Comparison of ENCODE assay signal across 17 cellular contexts in genomic region chr7:3232228-3232627, GRCh38.
DNase-seq lines count a peak whose midpoint lies in the region; ATAC-seq and TF ChIP-seq lines count a peak whose summit lies in the region.
"Had no signal": no experiment of that assay in that cellular context is flagged by ENCODE, and none has a peak within 500 bp of the region (broad histone marks: within the 10 kb centered on the region; RNA-seq: fewer than 3 reads in every experiment).

No MANE protein-coding gene starts in this region.

- H3K27me3 ChIP-seq in tibial artery: no peaks in the 10 kb centered on the region

- no peak for ATAC-seq in HG02885 (IDR thresholded peaks at IDR 0.05; ENCODE audit: poor library complexity, unreplicated experiment)
- no peak for ATAC-seq in GM21528 (IDR thresholded peaks at IDR 0.05; ENCODE audit: low FRiP score, unreplicated experiment)
- ATAC-seq in GM19463 (IDR thresholded peaks at IDR 0.05; ENCODE audit: unreplicated experiment): no peak
- ATAC-seq: PC-3 had no signal

- peaks cover 32% of the 10 kb centered on the region for H3K4me1 Mint-ChIP-seq in chondrocyte (ENCODE audit: low read depth)
- H3K4me1 Mint-ChIP-seq in glutamatergic neuron (ENCODE audit: low read depth, unreplicated experiment): no peaks in the 10 kb centered on the region

- DNase-seq in NCI-H69 (lab: John Stamatoyannopoulos, UW) (peak; percentile 24), chondrocyte (ENCODE audit: low spot score) (no peak), glutamatergic neuron (no peak), tibial artery (peak; percentile 55 to 87)
- DNase-seq: Calu3; CD4-positive, CD25-positive, alpha-beta regulatory T cell; DMS79 treated with DMSO at 0.1 percent for 48 hours; HFFc6; KBM-7; NCI-H1048; NCI-H2107; NCI-H345; NCI-H748 treated with DMSO at 0.1 percent for 48 hours; PC-3 had no signal

- no peak overlapping the region for H3K4me3 Mint-ChIP-seq in chondrocyte (ENCODE audit: unreplicated experiment)
- no peak overlapping the region for H3K4me3 Mint-ChIP-seq in glutamatergic neuron (ENCODE audit: unreplicated experiment)
- H3K4me3 Mint-ChIP-seq: CD4-positive, CD25-positive, alpha-beta regulatory T cell; HFFc6 had no signal

- peaks cover 10% of the 10 kb centered on the region for H3K9me3 Mint-ChIP-seq in chondrocyte (ENCODE audit: low read depth)
- H3K9me3 Mint-ChIP-seq in glutamatergic neuron (ENCODE audit: unreplicated experiment): peaks cover 6% of the 10 kb centered on the region

- no peak for TF ChIP-seq CTCF in chondrocyte (IDR thresholded peaks at IDR 0.05)
- TF ChIP-seq CTCF in glutamatergic neuron (IDR thresholded peaks at IDR 0.05; ENCODE audit: partially characterized antibody, unreplicated experiment): no peak
- no peak for TF ChIP-seq CTCF in tibial artery (IDR thresholded peaks at IDR 0.05)

- H3K27ac ChIP-seq in tibial artery: peak overlapping the region; percentile 65 to 66

- H3K9me3 ChIP-seq in tibial artery: peaks cover 0 to 8% (median 3%) of the 10 kb centered on the region in 3 donors

- peak overlapping the region; percentile 87 for H3K27ac Mint-ChIP-seq in chondrocyte (ENCODE audit: unreplicated experiment)
- H3K27ac Mint-ChIP-seq in glutamatergic neuron (ENCODE audit: unreplicated experiment): peak overlapping the region; percentile 43
- H3K27ac Mint-ChIP-seq: CD4-positive, CD25-positive, alpha-beta regulatory T cell; HFFc6 had no signal

- intact Hi-C loops in tibial artery (cut with DNase I; ENCODE audit: low total_unique reads): no loop called here

- H3K36me3 Mint-ChIP-seq in chondrocyte (ENCODE audit: low read depth): peaks cover 8% of the 10 kb centered on the region
- peaks cover 12% of the 10 kb centered on the region for H3K36me3 Mint-ChIP-seq in glutamatergic neuron (ENCODE audit: unreplicated experiment)

- H3K27me3 Mint-ChIP-seq in chondrocyte (ENCODE audit: low read depth) (no peaks in the 10 kb centered on the region), glutamatergic neuron (ENCODE audit: unreplicated experiment) (peaks cover 3% of the 10 kb centered on the region)

- H3K4me1 ChIP-seq in tibial artery: peaks cover 0 to 41% (median 21%) of the 10 kb centered on the region in 4 donors

- H3K36me3 ChIP-seq in tibial artery: no peaks in the 10 kb centered on the region

- H3K4me3 ChIP-seq in tibial artery: no peak overlapping the region

Comparison
In these comparisons a context has a peak if more than half of its experiments do, and no peak if none do; other contexts are left out.
1. DNase-seq: peak in NCI-H69 (single experiment) and tibial artery (2 of 2); none in chondrocyte (single experiment) and glutamatergic neuron (single experiment).